In genomic region chr7:158394936-158395335, GRCh38 we compare ENCODE assay signal across 9 cellular contexts.
A peak's percentile ranks its signal among the peaks of the same experiment; 100 is the strongest.
DNase-seq lines count a peak whose midpoint lies in the region; ATAC-seq lines count a peak whose summit lies in the region.
"Had no signal": no experiment of that assay in that cellular context is flagged by ENCODE, and none has a peak within 500 bp of the region (broad histone marks: within the 10 kb centered on the region; RNA-seq: fewer than 3 reads in every experiment).

No MANE protein-coding gene starts in this region.

- DNase-seq in NCI-H82 (lab: John Stamatoyannopoulos, UW) (peak; percentile 10), NCI-H82 treated with DMSO at 0.1 percent for 48 hours (lab: John Stamatoyannopoulos, UW; ENCODE audit: unreplicated experiment) (no peak), T follicular helper cell (ENCODE audit: low read depth) (peak; percentile 7), hepatic stellate cell (ENCODE audit: low spot score) (no peak)
- DNase-seq in effector memory CD8-positive, alpha-beta T cell: peak; percentile 15 to 26 (median 21)
- DNase-seq in stimulated activated CD4-positive, alpha-beta T cell treated with anti-CD3 and anti-CD28 coated beads, Interleukin-12 subunit alpha, Interleukin-12 subunit beta, amount 100 ng/mL, for 4 hours: peak; percentile 45

- H3K4me3 Mint-ChIP-seq in effector memory CD8-positive, alpha-beta T cell: no peak overlapping the region
- H3K4me3 Mint-ChIP-seq in stimulated activated memory B cell treated with anti-CD40 and anti-IgM and Interleukin-4, amounts not matched to agents 10 μg/mL and 1 μg/mL and 100 μg/mL, for 72 hours: no peak overlapping the region
- H3K4me3 Mint-ChIP-seq: CD4-positive, alpha-beta memory T cell had no signal

- ATAC-seq in effector memory CD8-positive, alpha-beta T cell (replicated peaks): no peak
- ATAC-seq in HG03025 (IDR thresholded peaks at IDR 0.05; ENCODE audit: low FRiP score, unreplicated experiment): no peak
- no peak for ATAC-seq in stimulated activated memory B cell treated with anti-CD40 and anti-IgM and Interleukin-4, amounts not matched to agents 10 μg/mL and 1 μg/mL and 100 μg/mL, for 72 hours

- no peaks in the 10 kb centered on the region for H3K4me1 Mint-ChIP-seq in effector memory CD8-positive, alpha-beta T cell (ENCODE audit: low read depth in 2 of 2)
- H3K4me1 Mint-ChIP-seq in stimulated activated memory B cell treated with anti-CD40 and anti-IgM and Interleukin-4, amounts not matched to agents 10 μg/mL and 1 μg/mL and 100 μg/mL, for 72 hours: no peaks in the 10 kb centered on the region
- H3K4me1 Mint-ChIP-seq: CD4-positive, alpha-beta memory T cell had no signal

- no peaks in the 10 kb centered on the region for H3K36me3 Mint-ChIP-seq in effector memory CD8-positive, alpha-beta T cell (ENCODE audit: insufficient read depth)
- no peaks in the 10 kb centered on the region for H3K36me3 Mint-ChIP-seq in stimulated activated memory B cell treated with anti-CD40 and anti-IgM and Interleukin-4, amounts not matched to agents 10 μg/mL and 1 μg/mL and 100 μg/mL, for 72 hours
- H3K36me3 Mint-ChIP-seq: CD4-positive, alpha-beta memory T cell had no signal

- peaks cover 3 to 15% of the 10 kb centered on the region in 2 donors for H3K9me3 Mint-ChIP-seq in effector memory CD8-positive, alpha-beta T cell
- peaks cover 9% of the 10 kb centered on the region for H3K9me3 Mint-ChIP-seq in stimulated activated memory B cell treated with anti-CD40 and anti-IgM and Interleukin-4, amounts not matched to agents 10 μg/mL and 1 μg/mL and 100 μg/mL, for 72 hours

- peak overlapping the region in 1 of 2 donors; percentile 54 for H3K27ac Mint-ChIP-seq in effector memory CD8-positive, alpha-beta T cell
- H3K27ac Mint-ChIP-seq in stimulated activated memory B cell treated with anti-CD40 and anti-IgM and Interleukin-4, amounts not matched to agents 10 μg/mL and 1 μg/mL and 100 μg/mL, for 72 hours: no peak overlapping the region
- H3K27ac Mint-ChIP-seq: CD4-positive, alpha-beta memory T cell had no signal

- peaks cover 0 to 15% of the 10 kb centered on the region in 2 donors for H3K27me3 Mint-ChIP-seq in effector memory CD8-positive, alpha-beta T cell
- no peaks in the 10 kb centered on the region for H3K27me3 Mint-ChIP-seq in stimulated activated memory B cell treated with anti-CD40 and anti-IgM and Interleukin-4, amounts not matched to agents 10 μg/mL and 1 μg/mL and 100 μg/mL, for 72 hours

Comparison
In these comparisons a context has a peak if more than half of its experiments do, and no peak if none do; other contexts are left out.
1. DNase-seq: peak in NCI-H82 (single experiment), T follicular helper cell (single experiment), effector memory CD8-positive, alpha-beta T cell (3 of 3) and stimulated activated CD4-positive, alpha-beta T cell treated with anti-CD3 and anti-CD28 coated beads, Interleukin-12 subunit alpha, Interleukin-12 subunit beta, amount 100 ng/mL, for 4 hours (single experiment); none in NCI-H82 treated with DMSO at 0.1 percent for 48 hours (single experiment) and hepatic stellate cell (single experiment).